ENCODE assay signal across 3 cellular contexts in genomic region chr20:16445482-16445881, GRCh38.
TF ChIP-seq lines count a peak whose summit lies in the region.

No MANE protein-coding gene starts in this region.

TF ChIP-seq in A549, 52 proteins besides CTCF, POLR2A, EP300 and RAD21:
- TF ChIP-seq HMGXB4 (CRISPR knock-in tag; IDR thresholded peaks at IDR 0.05; ENCODE audit: borderline replicate concordance) (no peak), MAFK (IDR thresholded peaks at IDR 0.05; ENCODE audit: partially characterized antibody) (peak; percentile 96), HEYL (CRISPR knock-in tag; IDR thresholded peaks at IDR 0.05) (no peak)

TF ChIP-seq in H1, 55 proteins besides CTCF, POLR2A, EP300 and RAD21:
- TF ChIP-seq, protein P1, sequence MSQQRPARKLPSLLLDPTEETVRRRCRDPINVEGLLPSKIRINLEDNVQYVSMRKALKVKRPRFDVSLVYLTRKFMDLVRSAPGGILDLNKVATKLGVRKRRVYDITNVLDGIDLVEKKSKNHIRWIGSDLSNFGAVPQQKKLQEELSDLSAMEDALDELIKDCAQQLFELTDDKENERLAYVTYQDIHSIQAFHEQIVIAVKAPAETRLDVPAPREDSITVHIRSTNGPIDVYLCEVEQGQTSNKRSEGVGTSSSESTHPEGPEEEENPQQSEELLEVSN (IDR thresholded peaks at IDR 0.05), result no peak
- peak; percentile 72 for TF ChIP-seq MAFK (IDR thresholded peaks at IDR 0.05; ENCODE audit: low read depth, low read length)

TF ChIP-seq in HepG2, 621 proteins besides CTCF, POLR2A, EP300 and RAD21:
- TF ChIP-seq MAFF (IDR thresholded peaks at IDR 0.05; ENCODE audit: low read depth, low read length) (peak; percentile 99), MAFK (conservative IDR thresholded peaks at IDR 0.05 in 1 of 2, IDR thresholded peaks at IDR 0.05 in 1 of 2; ENCODE audit: low read length in 2 of 2) (peak; percentile 99)
- TF ChIP-seq, protein P2, sequence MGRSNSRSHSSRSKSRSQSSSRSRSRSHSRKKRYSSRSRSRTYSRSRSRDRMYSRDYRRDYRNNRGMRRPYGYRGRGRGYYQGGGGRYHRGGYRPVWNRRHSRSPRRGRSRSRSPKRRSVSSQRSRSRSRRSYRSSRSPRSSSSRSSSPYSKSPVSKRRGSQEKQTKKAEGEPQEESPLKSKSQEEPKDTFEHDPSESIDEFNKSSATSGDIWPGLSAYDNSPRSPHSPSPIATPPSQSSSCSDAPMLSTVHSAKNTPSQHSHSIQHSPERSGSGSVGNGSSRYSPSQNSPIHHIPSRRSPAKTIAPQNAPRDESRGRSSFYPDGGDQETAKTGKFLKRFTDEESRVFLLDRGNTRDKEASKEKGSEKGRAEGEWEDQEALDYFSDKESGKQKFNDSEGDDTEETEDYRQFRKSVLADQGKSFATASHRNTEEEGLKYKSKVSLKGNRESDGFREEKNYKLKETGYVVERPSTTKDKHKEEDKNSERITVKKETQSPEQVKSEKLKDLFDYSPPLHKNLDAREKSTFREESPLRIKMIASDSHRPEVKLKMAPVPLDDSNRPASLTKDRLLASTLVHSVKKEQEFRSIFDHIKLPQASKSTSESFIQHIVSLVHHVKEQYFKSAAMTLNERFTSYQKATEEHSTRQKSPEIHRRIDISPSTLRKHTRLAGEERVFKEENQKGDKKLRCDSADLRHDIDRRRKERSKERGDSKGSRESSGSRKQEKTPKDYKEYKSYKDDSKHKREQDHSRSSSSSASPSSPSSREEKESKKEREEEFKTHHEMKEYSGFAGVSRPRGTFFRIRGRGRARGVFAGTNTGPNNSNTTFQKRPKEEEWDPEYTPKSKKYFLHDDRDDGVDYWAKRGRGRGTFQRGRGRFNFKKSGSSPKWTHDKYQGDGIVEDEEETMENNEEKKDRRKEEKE (IDR thresholded peaks at IDR 0.05), result no peak
